ENCODE assay signal across 1 cellular context in genomic region chr1:223726380-223727001, GRCh38.
A peak's percentile ranks its signal among the peaks of the same experiment; 100 is the strongest.
TF ChIP-seq lines count a peak whose summit lies in the region.

No MANE protein-coding gene starts in this region.

TF ChIP-seq in K562, 482 proteins besides CTCF, POLR2A, EP300 and RAD21 (continued from another document and continues in another):
- TF ChIP-seq ZNF444 (CRISPR knock-in tag; IDR thresholded peaks at IDR 0.05): no peak
- no peak for TF ChIP-seq PRPF4 (IDR thresholded peaks at IDR 0.05; ENCODE audit: insufficient read depth, low read depth, low read length, poor library complexity, severe bottlenecking)
- TF ChIP-seq HDAC3 (IDR thresholded peaks at IDR 0.05; ENCODE audit: borderline replicate concordance, partially characterized antibody): no peak
- peak; percentile 8; the same call in 1 of the 2 replicates for TF ChIP-seq HEY1 (CRISPR knock-in tag; IDR thresholded peaks at IDR 0.05; ENCODE audit: borderline replicate concordance)
- TF ChIP-seq SMARCC2 (IDR thresholded peaks at IDR 0.05; ENCODE audit: low read depth): peak; percentile 77
- peak; percentile 8 for TF ChIP-seq NFIX (CRISPR knock-in tag; IDR thresholded peaks at IDR 0.05; ENCODE audit: low read depth)
- TF ChIP-seq TEAD2 (tag; IDR thresholded peaks at IDR 0.05): no peak
- TF ChIP-seq ZNF79 (CRISPR knock-in tag; IDR thresholded peaks at IDR 0.05; ENCODE audit: low read depth): no peak
- no peak for TF ChIP-seq HMG20B (CRISPR knock-in tag; IDR thresholded peaks at IDR 0.05)
- TF ChIP-seq GTF2A2 (tag; IDR thresholded peaks at IDR 0.05): no peak
- peak; percentile 72 for TF ChIP-seq JUNB (CRISPR knock-in tag; conservative IDR thresholded peaks at IDR 0.05)
- TF ChIP-seq ZNF174 (CRISPR knock-in tag; IDR thresholded peaks at IDR 0.05): no peak
- 0 out of 2 replicates have a peak, but pooled peaks have one; percentile 61 for TF ChIP-seq RHOXF2B (CRISPR knock-in tag; conservative IDR thresholded peaks at IDR 0.05)
- 0 out of 4 replicates have a peak, but pooled peaks of 1 of the 2 experiments have one; percentile 58 for TF ChIP-seq MAZ (CRISPR knock-in tag; conservative IDR thresholded peaks at IDR 0.05 in 1 of 2, IDR thresholded peaks at IDR 0.05 in 1 of 2)
- TF ChIP-seq MBD2 (IDR thresholded peaks at IDR 0.05; ENCODE audit: borderline replicate concordance, low read depth): no peak
- TF ChIP-seq GATAD2A (IDR thresholded peaks at IDR 0.05): peak; percentile 58; the same call in 1 of the 2 replicates
- TF ChIP-seq E2F6 (IDR thresholded peaks at IDR 0.05; ENCODE audit: borderline replicate concordance in 1 of 2, extremely low read depth in 1 of 2, insufficient read depth in 1 of 2, insufficient read length in 1 of 2, low read depth in 1 of 2, low read length in 1 of 2, poor library complexity in 1 of 2, severe bottlenecking in 1 of 2): peak; percentile 26 to 38
- TF ChIP-seq RBBP5 (IDR thresholded peaks at IDR 0.05; ENCODE audit: borderline replicate concordance, insufficient read depth, low read length, poor library complexity, severe bottlenecking): peak; percentile 36
- TF ChIP-seq SMAD4 (CRISPR knock-in tag; conservative IDR thresholded peaks at IDR 0.05): 0 out of 2 replicates have a peak, but pooled peaks have one; percentile 21
- TF ChIP-seq THAP12 (CRISPR knock-in tag; IDR thresholded peaks at IDR 0.05): peak; percentile 7; the same call in 1 of the 2 replicates
- TF ChIP-seq ZBTB43 (CRISPR knock-in tag; IDR thresholded peaks at IDR 0.05): no peak
- peak in 1 of 2 experiments; percentile 14; a peak in 1 of 4 replicates for TF ChIP-seq NRF1 (conservative IDR thresholded peaks at IDR 0.05 in 1 of 2, IDR thresholded peaks at IDR 0.05 in 1 of 2)
- no peak for TF ChIP-seq MCM5 (IDR thresholded peaks at IDR 0.05; ENCODE audit: low read depth)
- peak in 1 of 2 experiments; percentile 39; a peak in 2 of 4 replicates for TF ChIP-seq RCOR1 (IDR thresholded peaks at IDR 0.05; ENCODE audit: borderline replicate concordance in 1 of 2, low read depth in 2 of 2, low read length in 2 of 2)
- peak in 1 of 2 experiments; percentile 29; a peak in 1 of 4 replicates for TF ChIP-seq SIN3A (IDR thresholded peaks at IDR 0.05; ENCODE audit: borderline replicate concordance in 2 of 2, control insufficient read depth in 1 of 2, low read depth in 2 of 2, low read length in 2 of 2)
- TF ChIP-seq HDAC2 (IDR thresholded peaks at IDR 0.05): peak; percentile 55; the same call in 1 of the 2 replicates
- TF ChIP-seq ZBTB2 (IDR thresholded peaks at IDR 0.05): peak; percentile 63; the same call in 1 of the 2 replicates
- peak; percentile 60; the same call in 1 of the 2 replicates for TF ChIP-seq ZNF395 (CRISPR knock-in tag; IDR thresholded peaks at IDR 0.05)
- peak; percentile 81 for TF ChIP-seq USF2 (CRISPR knock-in tag; IDR thresholded peaks at IDR 0.05)
- peak; percentile 35 for TF ChIP-seq CCNT2 (IDR thresholded peaks at IDR 0.05; ENCODE audit: borderline replicate concordance, extremely low read depth, insufficient read length, low read depth, low read length)
- TF ChIP-seq CEBPG (CRISPR knock-in tag; IDR thresholded peaks at IDR 0.05): peak; percentile 39; the same call in 1 of the 2 replicates
- no peak for TF ChIP-seq CEBPG (tag; conservative IDR thresholded peaks at IDR 0.05 in 1 of 2, IDR thresholded peaks at IDR 0.05 in 1 of 2)
- no peak for TF ChIP-seq POLR3A (IDR thresholded peaks at IDR 0.05; ENCODE audit: borderline replicate concordance, extremely low read depth, insufficient read depth, insufficient read length)
- TF ChIP-seq GATA2 (CRISPR knock-in tag; IDR thresholded peaks at IDR 0.05): no peak
- no peak for TF ChIP-seq SAFB2 (IDR thresholded peaks at IDR 0.05; ENCODE audit: borderline replicate concordance, low read depth, low read length, severe bottlenecking)
- TF ChIP-seq MYNN (IDR thresholded peaks at IDR 0.05): 0 out of 2 replicates have a peak, but pooled peaks have one; percentile 26
- no peak for TF ChIP-seq MYNN (CRISPR knock-in tag; IDR thresholded peaks at IDR 0.05)
- peak; percentile 40; the same call in 1 of the 2 replicates for TF ChIP-seq DMBX1 (CRISPR knock-in tag; IDR thresholded peaks at IDR 0.05; ENCODE audit: borderline replicate concordance)
- peak; percentile 76; the same call in 1 of the 2 replicates for TF ChIP-seq ZNF175 (CRISPR knock-in tag; IDR thresholded peaks at IDR 0.05; ENCODE audit: low read depth)
- no peak for TF ChIP-seq ZBTB49 (CRISPR knock-in tag; IDR thresholded peaks at IDR 0.05; ENCODE audit: borderline replicate concordance)
- 0 out of 4 replicates have a peak, but pooled peaks have one; percentile 55 to 64 for TF ChIP-seq ARNT (IDR thresholded peaks at IDR 0.05)
- no peak for TF ChIP-seq HMG20A (CRISPR knock-in tag; conservative IDR thresholded peaks at IDR 0.05)
- no peak for TF ChIP-seq PHTF2 (CRISPR knock-in tag; IDR thresholded peaks at IDR 0.05)
- TF ChIP-seq ZNF282 (CRISPR knock-in tag; IDR thresholded peaks at IDR 0.05): no peak
- peak; percentile 83 for TF ChIP-seq L3MBTL2 (IDR thresholded peaks at IDR 0.05)
- 0 out of 2 replicates have a peak, but pooled peaks have one; percentile 34 for TF ChIP-seq ZBTB17 (CRISPR knock-in tag; IDR thresholded peaks at IDR 0.05)
- TF ChIP-seq YY1 (IDR thresholded peaks at IDR 0.05; ENCODE audit: borderline replicate concordance in 1 of 3, control insufficient read depth in 1 of 3, extremely low read depth in 1 of 3, insufficient read depth in 3 of 3, insufficient read length in 1 of 3, insufficient replicate concordance in 2 of 3, low read depth in 1 of 3, low read length in 2 of 3): peak in 1 of 3 experiments; percentile 56
- TF ChIP-seq NKRF (IDR thresholded peaks at IDR 0.05; ENCODE audit: borderline replicate concordance): peak; percentile 75; the same call in 1 of the 2 replicates
- peak; percentile 75 for TF ChIP-seq C11orf30 (IDR thresholded peaks at IDR 0.05; ENCODE audit: low read depth)
- TF ChIP-seq ARID3A (IDR thresholded peaks at IDR 0.05; ENCODE audit: borderline replicate concordance, low read depth, low read length): no peak
- 0 out of 2 replicates have a peak, but pooled peaks have one; percentile 39 for TF ChIP-seq ZNF143 (CRISPR knock-in tag; IDR thresholded peaks at IDR 0.05)
- TF ChIP-seq NCOA1 (IDR thresholded peaks at IDR 0.05; ENCODE audit: low read depth): no peak
